ENCODE assay signal across 10 cellular contexts in the genomic region with DNA sequence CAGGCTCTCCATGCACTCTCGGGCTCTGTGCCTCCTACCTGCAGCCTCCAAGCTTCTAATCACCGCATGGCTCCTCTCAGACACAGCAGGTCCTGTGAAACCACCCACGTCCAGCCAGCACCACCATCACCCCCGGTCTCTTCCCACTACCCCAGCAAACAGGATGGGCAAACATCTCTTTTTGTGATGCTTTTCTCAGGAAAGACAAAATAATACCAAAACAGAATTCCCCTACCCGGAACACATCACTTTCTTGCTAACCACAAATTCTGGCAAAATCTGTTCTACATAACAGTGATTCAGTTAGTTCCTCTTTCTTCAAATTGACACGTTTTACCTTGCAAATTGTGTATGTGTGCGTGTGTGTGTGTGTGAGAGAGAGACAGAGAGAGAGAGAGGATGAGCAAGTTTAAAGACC.
DNase-seq lines count a peak whose midpoint lies in the region; ATAC-seq and TF ChIP-seq lines count a peak whose summit lies in the region.
"Had no signal": no experiment of that assay in that cellular context is flagged by ENCODE, and none has a peak within 500 bp of the region (broad histone marks: within the 10 kb centered on the region; RNA-seq: fewer than 3 reads in every experiment).

No MANE protein-coding gene starts in this region.

- peak; percentile 14 for DNase-seq in ELR (ENCODE audit: low read depth)
- no peak for DNase-seq in RWPE2 (ENCODE audit: low spot score)
- DNase-seq in kidney tubule cell (ENCODE audit: low spot score), result no peak
- DNase-seq in HK-2 (ENCODE audit: unreplicated experiment), result no peak
- no peak for DNase-seq in effector CD4-positive, alpha-beta T cell
- no peak for DNase-seq in cerebellar nuclear complex (lab: John Stamatoyannopoulos, UW)
- DNase-seq: heart right ventricle had no signal

- H3K4me3 ChIP-seq in RWPE2 (ENCODE audit: severe bottlenecking), result no peak overlapping the region
- H3K4me3 ChIP-seq: heart right ventricle, SJSA1 had no signal

- H3K36me3 ChIP-seq in RWPE2 (ENCODE audit: low read depth), result no peaks in the 10 kb centered on the region; the same call in 1 of the 2 replicates

- no peaks in the 10 kb centered on the region for H3K27me3 ChIP-seq in RWPE2 (ENCODE audit: insufficient read depth, poor library complexity, severe bottlenecking)
- H3K27me3 ChIP-seq: heart right ventricle, SJSA1 had no signal

- H3K4me1 ChIP-seq in RWPE2 (ENCODE audit: insufficient read depth, poor library complexity, severe bottlenecking), result peaks cover 20% of the 10 kb centered on the region

- peak overlapping the region; percentile 72 for H3K27ac ChIP-seq in RWPE2 (ENCODE audit: poor library complexity, severe bottlenecking)
- H3K27ac ChIP-seq: heart right ventricle, SJSA1 had no signal

- no peak for TF ChIP-seq CTCF in RWPE2 (IDR thresholded peaks at IDR 0.05; ENCODE audit: poor library complexity, severe bottlenecking)

- peak; percentile 48 for ATAC-seq in GM19043 (IDR thresholded peaks at IDR 0.05; ENCODE audit: low read depth, unreplicated experiment)
- peak; percentile 48 for ATAC-seq in HG03039 (IDR thresholded peaks at IDR 0.05; ENCODE audit: unreplicated experiment)
- no peak for ATAC-seq in RWPE2 (ENCODE audit: low read depth)
- ATAC-seq: heart right ventricle had no signal

- H3K9me3 ChIP-seq in RWPE2 (ENCODE audit: severe bottlenecking), result no peaks in the 10 kb centered on the region
- H3K9me3 ChIP-seq: heart right ventricle, SJSA1 had no signal
